Comparison of ENCODE assay signal across 23 cellular contexts in genomic region chr4:185383451-185383850, GRCh38. TPM values are rescaled to one million over a fixed set of nuclear protein-coding genes. Genes with fewer than 3 reads are reported as not detected.
DNase-seq lines count a peak whose midpoint lies in the region; ATAC-seq and TF ChIP-seq lines count a peak whose summit lies in the region.
"Had no signal": no experiment of that assay in that cellular context is flagged by ENCODE, and none has a peak within 500 bp of the region (broad histone marks: within the 10 kb centered on the region; RNA-seq: fewer than 3 reads in every experiment).

No MANE protein-coding gene starts in this region.

- H3K9me3 ChIP-seq in RWPE2 (ENCODE audit: severe bottlenecking) (no peaks in the 10 kb centered on the region), vagina (no peaks in the 10 kb centered on the region)
- H3K9me3 ChIP-seq: MG63, neutrophil had no signal

- BruUV-seq in MCF 10A (replicated peaks; lab: Mats Ljungman, UMichigan): no TSS peak

- in situ Hi-C loops in T47D (cut with HindIII; ENCODE audit: low pct_unique_long_range_greater_than_20kb, low sequenced_read_pairs): no loop called here

- H3K36me3 Mint-ChIP-seq in MCF 10A (ENCODE audit: insufficient read depth, unreplicated experiment): peaks cover 4% of the 10 kb centered on the region

- peak; percentile 15 to 92 for DNase-seq in T47D (ENCODE audit: low read depth in 1 of 2, low spot score in 1 of 2)
- DNase-seq in MCF 10A (ENCODE audit: unreplicated experiment): no peak
- DNase-seq in RWPE2 (ENCODE audit: low spot score): no peak
- peak; percentile 36 to 39 for DNase-seq in left colon
- DNase-seq in vagina (ENCODE audit: extremely low spot score in 2 of 2): no peak
- no peak for DNase-seq in NCI-H82 (lab: John Stamatoyannopoulos, UW)
- no peak for DNase-seq in activated T-cell treated with anti-CD3 and anti-CD28 coated beads, Interleukin-2, amount 50 U/mL, for 1 hour
- DNase-seq: activated CD4-positive, alpha-beta T cell treated with anti-CD3 and anti-CD28 coated beads, Interleukin-2, amount 50 U/mL, for 48 hours; activated naive CD4-positive, alpha-beta T cell treated with Interleukin-2 at 50 U/mL for 16 hours; amygdala; CD4-positive, alpha-beta T cell; central memory CD4-positive, alpha-beta T cell; DMS79 treated with DMSO at 0.1 percent for 48 hours; head of caudate nucleus; MG63; NCI-H1436; NCI-H446; SHP77; spleen; T-helper 1 cell had no signal

- no peak overlapping the region for H3K4me3 Mint-ChIP-seq in MCF 10A (ENCODE audit: unreplicated experiment)
- H3K4me3 Mint-ChIP-seq: CD4-positive, alpha-beta T cell had no signal

- intact Hi-C loops in MCF 10A (cut with micrococcal nuclease): no loop called here
- intact Hi-C loops in left colon (cut with DNase I, micrococcal nuclease): loop anchor here in 1 of 2 donors (5.0 kb wide), 1 partner anchor 156 kb away; no protein-coding TSS in a partner anchor
- intact Hi-C loops in vagina (cut with DNase I): no loop called here

- CTCF ChIA-PET in MCF 10A (lab: Yijun Ruan, JAX): interaction anchor here (0.6 kb wide), 1 partner anchor 187 kb away, joined by 3 read pairs; no protein-coding TSS in a partner anchor

- no peak for TF ChIP-seq POLR2A in vagina (IDR thresholded peaks at IDR 0.05)

- no peaks in the 10 kb centered on the region for H3K36me3 ChIP-seq in RWPE2 (ENCODE audit: low read depth)
- H3K36me3 ChIP-seq in vagina: no peaks in the 10 kb centered on the region
- H3K36me3 ChIP-seq: MG63, neutrophil, spleen had no signal

- peaks cover 29% of the 10 kb centered on the region for H3K4me1 ChIP-seq in RWPE2 (ENCODE audit: insufficient read depth, poor library complexity, severe bottlenecking)
- H3K4me1 ChIP-seq in vagina: peaks cover 7% of the 10 kb centered on the region

- POLR2A ChIA-PET in MCF 10A (lab: Yijun Ruan, JAX): interaction anchor here (4.5 kb wide), 1 partner anchor 13 kb away, joined by 23 read pairs; the partner anchor contains the start of genes ANKRD37 and LRP2BP

- no peaks in the 10 kb centered on the region for H3K27me3 ChIP-seq in RWPE2 (ENCODE audit: insufficient read depth, poor library complexity, severe bottlenecking)
- H3K27me3 ChIP-seq in vagina: no peaks in the 10 kb centered on the region
- H3K27me3 ChIP-seq: MG63 had no signal

- H3K27ac ChIP-seq in RWPE2 (ENCODE audit: poor library complexity, severe bottlenecking) (no peak overlapping the region), vagina (peak overlapping the region; percentile 6)
- H3K27ac ChIP-seq: neutrophil had no signal

- TF ChIP-seq CTCF in MCF 10A (IDR thresholded peaks at IDR 0.05; ENCODE audit: unreplicated experiment) (no peak), RWPE2 (IDR thresholded peaks at IDR 0.05; ENCODE audit: poor library complexity, severe bottlenecking) (no peak), vagina (IDR thresholded peaks at IDR 0.05) (no peak)

- no peak overlapping the region for H3K27ac Mint-ChIP-seq in MCF 10A (ENCODE audit: low read depth, unreplicated experiment)
- H3K27ac Mint-ChIP-seq: CD4-positive, alpha-beta T cell had no signal

- H3K4me1 Mint-ChIP-seq in MCF 10A (ENCODE audit: insufficient read depth, unreplicated experiment): peaks cover 10% of the 10 kb centered on the region

- H3K4me3 ChIP-seq in RWPE2 (ENCODE audit: severe bottlenecking) (no peak overlapping the region), vagina (no peak overlapping the region)
- H3K4me3 ChIP-seq: MG63, spleen had no signal

- H3K27me3 Mint-ChIP-seq in MCF 10A (ENCODE audit: insufficient read depth, unreplicated experiment): no peaks in the 10 kb centered on the region

- no peaks in the 10 kb centered on the region for H3K9me3 Mint-ChIP-seq in MCF 10A (ENCODE audit: unreplicated experiment)

- ATAC-seq in RWPE2 (ENCODE audit: low read depth) (0 out of 3 replicates have a peak, but pooled peaks have one; percentile 51), left colon (peak; percentile 86), GM21825 (IDR thresholded peaks at IDR 0.05; ENCODE audit: unreplicated experiment) (no peak)
- ATAC-seq: HepG2 had no signal

RNA-seq across cellular contexts. Expression of gene LRP2BP, which starts 12.3 kb away (rescaled TPM):
- total RNA-seq in MCF 10A (2022): 0.64 and 0.70 TPM in 2 replicates
- under 1 TPM; 0.40 to 0.70 TPM for total RNA-seq in left colon
- 0.49 TPM for total RNA-seq in vagina

RNA-seq across cellular contexts. Expression of gene ANKRD37, which starts 13.2 kb away (rescaled TPM):
- total RNA-seq in MCF 10A (2022) (4.4 and 5.5 TPM in 2 replicates), left colon (1 to 10 TPM; 5.0 to 9.1 TPM), vagina (56.7 TPM)

RNA-seq across cellular contexts. Expression of gene UFSP2, which starts 42.3 kb away (rescaled TPM):
- total RNA-seq in MCF 10A (2022) (44.4 and 46.4 TPM in 2 replicates), left colon (10 to 100 TPM; 20.5 to 26.1 TPM), vagina (20.4 TPM)

Comparison
In these comparisons a context has a peak if more than half of its experiments do, and no peak if none do; other contexts are left out.
1. DNase-seq: peak in T47D (2 of 2) and left colon (2 of 2); none in MCF 10A (single experiment), RWPE2 (single experiment), vagina (0 of 2), NCI-H82 (single experiment) and activated T-cell treated with anti-CD3 and anti-CD28 coated beads, Interleukin-2, amount 50 U/mL, for 1 hour (single experiment).